18 cellular contexts compared by ENCODE assay signal in the genomic region with DNA sequence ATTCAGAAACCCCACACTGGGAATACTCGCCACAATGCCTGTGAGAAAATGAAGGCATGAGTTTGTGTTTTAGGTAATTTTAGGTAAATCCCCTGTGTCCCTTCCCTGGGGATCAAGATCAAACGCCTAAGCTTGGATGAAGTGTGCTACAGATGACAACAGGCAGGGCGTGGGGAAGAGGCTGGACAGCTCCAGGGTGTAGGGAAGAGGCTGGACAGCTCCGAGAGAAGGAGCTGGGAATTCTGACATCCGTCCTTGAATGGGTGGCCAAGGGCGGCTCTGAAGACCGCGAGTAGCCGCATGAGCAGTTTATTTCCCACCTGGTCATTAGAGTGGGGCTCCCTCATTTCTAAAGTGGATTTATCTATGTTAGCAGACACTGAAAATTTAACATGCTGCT.
DNase-seq lines count a peak whose midpoint lies in the region; ATAC-seq and TF ChIP-seq lines count a peak whose summit lies in the region.
"Had no signal": no experiment of that assay in that cellular context is flagged by ENCODE, and none has a peak within 500 bp of the region (broad histone marks: within the 10 kb centered on the region; RNA-seq: fewer than 3 reads in every experiment).

No MANE protein-coding gene starts in this region.

- H3K4me1 ChIP-seq in HEK293 (ENCODE audit: control insufficient read depth, insufficient read depth, low read length), result no peaks in the 10 kb centered on the region
- H3K4me1 ChIP-seq: ascending aorta, spleen had no signal

- CTCF ChIA-PET in HEK293 (lab: Yijun Ruan, JAX), result no interaction called here

- no peaks in the 10 kb centered on the region for H3K36me3 ChIP-seq in HEK293 (ENCODE audit: control insufficient read depth in 2 of 2, insufficient read depth in 1 of 2, low read length in 2 of 2)
- H3K36me3 ChIP-seq: ascending aorta, spleen had no signal

- intact Hi-C loops in left ventricle myocardium superior (cut with micrococcal nuclease), result no loop called here

- no peak for ATAC-seq in left ventricle myocardium superior
- ATAC-seq: CD8-positive, alpha-beta T cell; left cardiac atrium; Right ventricle myocardium inferior; T-cell had no signal

- DNase-seq in ACHN (peak; percentile 21), astrocyte of the spinal cord (ENCODE audit: low read depth, low spot score) (peak; percentile 3), kidney glomerular epithelial cell (lab: John Stamatoyannopoulos, UW) (peak; percentile 2), T-helper 1 cell (no peak), left ventricle myocardium superior (no peak), NCI-H1092 treated with DMSO at 0.1 percent for 48 hours (lab: John Stamatoyannopoulos, UW) (no peak)
- no peak for DNase-seq in activated CD8-positive, alpha-beta memory T cell treated with anti-CD3 and anti-CD28 coated beads, Interleukin-2, amount 50 U/mL, for 4 hours
- DNase-seq: activated CD4-positive, alpha-beta T cell treated with anti-CD3 and anti-CD28 coated beads, Interleukin-2, amount 50 U/mL, for 4 hours; activated gamma-delta T cell treated with Interleukin-2 at 50 U/mL for 16 hours; CD8-positive, alpha-beta T cell; foreskin melanocyte; left cardiac atrium; NCI-H1048; spleen; T-cell had no signal

- no peak for TF ChIP-seq CTCF in HEK293 (tag by site-specific recombination; IDR thresholded peaks at IDR 0.05)
- no peak for TF ChIP-seq CTCF in astrocyte of the spinal cord (IDR thresholded peaks at IDR 0.05; ENCODE audit: low read depth, low read length)

- in situ Hi-C loops in ACHN (cut with HindIII; ENCODE audit: low pct_ligation_motif_present, low pct_unique_long_range_greater_than_20kb, low sequenced_read_pairs), result no loop called here
- in situ Hi-C loops in astrocyte of the spinal cord (cut with HindIII; ENCODE audit: low sequenced_read_pairs), result no loop called here

- POLR2A ChIA-PET in HEK293 (lab: Yijun Ruan, JAX), result no interaction called here

- H3K9me3 ChIP-seq in HEK293 (ENCODE audit: control insufficient read depth, insufficient read depth, low read depth, low read length), result no peaks in the 10 kb centered on the region
- H3K9me3 ChIP-seq: ascending aorta had no signal

- H3K4me3 ChIP-seq in HEK293 (ENCODE audit: low read depth, low read length) (no peak overlapping the region), astrocyte of the spinal cord (ENCODE audit: low read depth, low read length) (no peak overlapping the region)
- H3K4me3 ChIP-seq: ascending aorta, spleen had no signal

- no peak overlapping the region for H3K27ac ChIP-seq in HEK293 (ENCODE audit: extremely low read depth, low read depth, low read length)
- H3K27ac ChIP-seq: ascending aorta, spleen had no signal

TF ChIP-seq in HEK293, 187 proteins besides CTCF, POLR2A, EP300 and RAD21:
- TF ChIP-seq SP3 (tag by site-specific recombination; IDR thresholded peaks at IDR 0.05) (no peak), REST (tag by site-specific recombination; IDR thresholded peaks at IDR 0.05) (peak; percentile 99), ZNF248 (tag by site-specific recombination; IDR thresholded peaks at IDR 0.05) (no peak)
- TF ChIP-seq, protein P1, sequence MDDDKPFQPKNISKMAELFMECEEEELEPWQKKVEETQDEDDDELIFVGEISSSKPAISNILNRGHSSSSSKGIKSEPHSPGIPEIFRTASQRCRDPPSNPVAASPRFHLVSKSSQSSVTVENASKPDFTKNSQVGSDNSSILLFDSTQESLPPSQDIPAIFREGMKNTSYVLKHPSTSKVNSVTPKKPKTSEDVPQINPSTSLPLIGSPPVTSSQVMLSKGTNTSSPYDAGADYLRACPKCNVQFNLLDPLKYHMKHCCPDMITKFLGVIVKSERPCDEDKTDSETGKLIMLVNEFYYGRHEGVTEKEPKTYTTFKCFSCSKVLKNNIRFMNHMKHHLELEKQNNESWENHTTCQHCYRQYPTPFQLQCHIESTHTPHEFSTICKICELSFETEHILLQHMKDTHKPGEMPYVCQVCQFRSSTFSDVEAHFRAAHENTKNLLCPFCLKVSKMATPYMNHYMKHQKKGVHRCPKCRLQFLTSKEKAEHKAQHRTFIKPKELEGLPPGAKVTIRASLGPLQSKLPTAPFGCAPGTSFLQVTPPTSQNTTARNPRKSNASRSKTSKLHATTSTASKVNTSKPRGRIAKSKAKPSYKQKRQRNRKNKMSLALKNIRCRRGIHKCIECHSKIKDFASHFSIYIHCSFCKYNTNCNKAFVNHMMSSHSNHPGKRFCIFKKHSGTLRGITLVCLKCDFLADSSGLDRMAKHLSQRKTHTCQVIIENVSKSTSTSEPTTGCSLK (tag by site-specific recombination; IDR thresholded peaks at IDR 0.05), result no peak
TF ChIP-seq in HEK293: peak in this region for 1.

Comparison
In these comparisons a context has a peak if more than half of its experiments do, and no peak if none do; other contexts are left out.
1. DNase-seq: peak in ACHN (single experiment), astrocyte of the spinal cord (single experiment) and kidney glomerular epithelial cell (single experiment); none in activated CD8-positive, alpha-beta memory T cell treated with anti-CD3 and anti-CD28 coated beads, Interleukin-2, amount 50 U/mL, for 4 hours (single experiment), T-helper 1 cell (0 of 5), left ventricle myocardium superior (single experiment) and NCI-H1092 treated with DMSO at 0.1 percent for 48 hours (single experiment).